In genomic region chr22:37365950-37366349, GRCh38 we compare ENCODE assay signal across 31 cellular contexts.
"Had no signal": no experiment of that assay in that cellular context is flagged by ENCODE, and none has a peak within 500 bp of the region (broad histone marks: within the 10 kb centered on the region; RNA-seq: fewer than 3 reads in every experiment).

No MANE protein-coding gene starts in this region.

- H3K9ac ChIP-seq: neural progenitor cell had no signal

- H3K4me1 ChIP-seq: gastroesophageal sphincter, right atrium auricular region, stomach, thyroid gland, vagina had no signal

- H3K4me2 ChIP-seq: neural progenitor cell, smooth muscle cell had no signal

- H3K36me3 ChIP-seq: brain microvascular endothelial cell, gastroesophageal sphincter, neural progenitor cell, right atrium auricular region, stomach, thyroid gland, upper lobe of left lung, vagina had no signal

- H3K36me3 Mint-ChIP-seq: activated naive CD4-positive, alpha-beta T cell treated with anti-CD3 and anti-CD28 coated beads, Interleukin-2, amount 10 ng/mL, durations not matched to agents 7 days and 5 days; activated naive CD8-positive, alpha-beta T cell treated with anti-CD3 and anti-CD28 coated beads, Interleukin-2, amount 10 ng/mL, durations not matched to agents 7 days and 5 days; immature natural killer cell; naive thymus-derived CD8-positive, alpha-beta T cell; neural progenitor cell; stimulated activated memory B cell treated with anti-CD40 and anti-IgM and Interleukin-4, amounts not matched to agents 10 μg/mL and 1 μg/mL and 100 μg/mL, for 72 hours had no signal

- H3K4me3 ChIP-seq: gastroesophageal sphincter, neural progenitor cell, right atrium auricular region, smooth muscle cell, stomach, thyroid gland, upper lobe of left lung, vagina had no signal

- H3K9me3 ChIP-seq: gastroesophageal sphincter, right atrium auricular region, stomach, thyroid gland, upper lobe of left lung, vagina had no signal

- H3K27me3 Mint-ChIP-seq: naive thymus-derived CD8-positive, alpha-beta T cell had no signal

- H3K27me3 ChIP-seq: brain microvascular endothelial cell, neural progenitor cell, right atrium auricular region, thyroid gland, upper lobe of left lung, vagina had no signal

- H3K4me1 Mint-ChIP-seq: immature natural killer cell had no signal

- H3K27ac Mint-ChIP-seq: activated naive CD4-positive, alpha-beta T cell treated with anti-CD3 and anti-CD28 coated beads, Interleukin-2, amount 10 ng/mL, durations not matched to agents 7 days and 5 days; activated naive CD8-positive, alpha-beta T cell treated with anti-CD3 and anti-CD28 coated beads, Interleukin-2, amount 10 ng/mL, durations not matched to agents 7 days and 5 days; activated T-helper 1 cell treated with anti-CD3 and anti-CD28 coated beads, Interleukin-12 subunit alpha, Interleukin-12 subunit beta, Interleukin-2, Interleukin-4 antibody, amounts not matched to agents 30 ng/mL and 10 ng/mL and 1 ng/mL, durations not matched to agents 14 hours and 24 hours and 36 hours; immature natural killer cell; stimulated activated memory B cell treated with anti-CD40 and anti-IgM and Interleukin-4, amounts not matched to agents 10 μg/mL and 1 μg/mL and 100 μg/mL, for 72 hours had no signal

- ATAC-seq: activated CD4-positive, CD25-positive, alpha-beta regulatory T cell treated with anti-CD3 and anti-CD28 coated beads, Interleukin-2, amount 50 U/mL, for 24 hours; gastroesophageal sphincter; left colon; naive thymus-derived CD8-positive, alpha-beta T cell; stimulated activated memory B cell treated with anti-CD40 and anti-IgM and Interleukin-4, amounts not matched to agents 10 μg/mL and 1 μg/mL and 100 μg/mL, for 72 hours had no signal

- H3K4me3 Mint-ChIP-seq: activated naive CD4-positive, alpha-beta T cell treated with anti-CD3 and anti-CD28 coated beads, Interleukin-2, amount 10 ng/mL, durations not matched to agents 7 days and 5 days; activated naive CD8-positive, alpha-beta T cell treated with anti-CD3 and anti-CD28 coated beads, Interleukin-2, amount 10 ng/mL, durations not matched to agents 7 days and 5 days; activated T-helper 1 cell treated with anti-CD3 and anti-CD28 coated beads, Interleukin-12 subunit alpha, Interleukin-12 subunit beta, Interleukin-2, Interleukin-4 antibody, amounts not matched to agents 30 ng/mL and 10 ng/mL and 1 ng/mL, durations not matched to agents 14 hours and 24 hours and 36 hours; immature natural killer cell; naive thymus-derived CD8-positive, alpha-beta T cell; neural progenitor cell; stimulated activated memory B cell treated with anti-CD40 and anti-IgM and Interleukin-4, amounts not matched to agents 10 μg/mL and 1 μg/mL and 100 μg/mL, for 72 hours had no signal

- H3K9me3 Mint-ChIP-seq: activated naive CD4-positive, alpha-beta T cell treated with anti-CD3 and anti-CD28 coated beads, Interleukin-2, amount 10 ng/mL, durations not matched to agents 7 days and 5 days; activated naive CD8-positive, alpha-beta T cell treated with anti-CD3 and anti-CD28 coated beads, Interleukin-2, amount 10 ng/mL, durations not matched to agents 7 days and 5 days; activated T-helper 1 cell treated with anti-CD3 and anti-CD28 coated beads, Interleukin-12 subunit alpha, Interleukin-12 subunit beta, Interleukin-2, Interleukin-4 antibody, amounts not matched to agents 30 ng/mL and 10 ng/mL and 1 ng/mL, durations not matched to agents 14 hours and 24 hours and 36 hours; immature natural killer cell; naive thymus-derived CD8-positive, alpha-beta T cell; neural progenitor cell; stimulated activated memory B cell treated with anti-CD40 and anti-IgM and Interleukin-4, amounts not matched to agents 10 μg/mL and 1 μg/mL and 100 μg/mL, for 72 hours had no signal

- H3K27ac ChIP-seq: brain microvascular endothelial cell, gastroesophageal sphincter, neural progenitor cell, right atrium auricular region, stomach, thyroid gland, upper lobe of left lung, vagina, VCaP had no signal

- DNase-seq: activated CD4-positive, alpha-beta T cell treated with anti-CD3 and anti-CD28 coated beads for 48 hours; activated CD4-positive, alpha-beta T cell treated with anti-CD3 and anti-CD28 coated beads, Interleukin-2, amount 50 U/mL, for 48 hours; activated CD8-positive, alpha-beta memory T cell treated with anti-CD3 and anti-CD28 coated beads, Interleukin-2, amount 50 U/mL, for 4 hours; activated gamma-delta T cell; activated naive CD4-positive, alpha-beta T cell treated with anti-CD3 and anti-CD28 coated beads, Interleukin-2, amount 10 ng/mL, durations not matched to agents 7 days and 5 days; activated naive CD8-positive, alpha-beta T cell treated with anti-CD3 and anti-CD28 coated beads, Interleukin-2, amount 10 ng/mL, durations not matched to agents 7 days and 5 days; activated T-cell treated with anti-CD3 and anti-CD28 coated beads, Interleukin-2, amount 50 U/mL, for 1 hour; brain microvascular endothelial cell; cortex of kidney; head of caudate nucleus; hypothalamus; immature natural killer cell; kidney; left colon; midbrain; naive thymus-derived CD8-positive, alpha-beta T cell; stimulated activated CD4-positive, alpha-beta T cell treated with anti-CD3 and anti-CD28 coated beads, Interleukin-1b, Interleukin-23, amount 100 ng/mL, for 48 hours; stimulated activated CD4-positive, alpha-beta T cell treated with anti-CD3 and anti-CD28 coated beads, Interleukin-4, amount 100 ng/mL, for 4 hours; stimulated activated CD8-positive, alpha-beta memory T cell treated with anti-CD3 and anti-CD28 coated beads, Interleukin-4, amount 100 ng/mL, for 48 hours; stomach; thyroid gland had no signal
